1 cellular context compared by ENCODE assay signal in genomic region chr12:120265483-120266179, GRCh38.
A peak's percentile ranks its signal among the peaks of the same experiment; 100 is the strongest.
TF ChIP-seq lines count a peak whose summit lies in the region.

PXN (minus strand) TSS chr12:120265730; CDS start chr12:120265629, 101 bp downstream.

TF ChIP-seq in HepG2, 621 proteins besides CTCF, POLR2A, EP300 and RAD21 (continued from another document and continues in another):
- no peak for TF ChIP-seq GRHL1 (CRISPR knock-in tag; conservative IDR thresholded peaks at IDR 0.05)
- no peak for TF ChIP-seq HNF4A (CRISPR knock-in tag; IDR thresholded peaks at IDR 0.05)
- TF ChIP-seq REXO4 (CRISPR knock-in tag; IDR thresholded peaks at IDR 0.05; ENCODE audit: borderline replicate concordance), result no peak
- TF ChIP-seq ZNF24 (IDR thresholded peaks at IDR 0.05), result no peak
- TF ChIP-seq BCL3 (CRISPR knock-in tag; IDR thresholded peaks at IDR 0.05), result no peak
- TF ChIP-seq TEF (CRISPR knock-in tag; IDR thresholded peaks at IDR 0.05), result no peak
- no peak for TF ChIP-seq ZNF576 (CRISPR knock-in tag; IDR thresholded peaks at IDR 0.05)
- no peak for TF ChIP-seq ZNF597 (CRISPR knock-in tag; IDR thresholded peaks at IDR 0.05)
- no peak; the same call in 1 of the 2 replicates for TF ChIP-seq ZNF580 (CRISPR knock-in tag; IDR thresholded peaks at IDR 0.05; ENCODE audit: borderline replicate concordance, low read depth)
- no peak for TF ChIP-seq ATM (IDR thresholded peaks at IDR 0.05; ENCODE audit: borderline replicate concordance)
- TF ChIP-seq HDAC1 (CRISPR knock-in tag; IDR thresholded peaks at IDR 0.05), result peak; percentile 59; the same call in 1 of the 2 replicates
- no peak for TF ChIP-seq ZNF607 (CRISPR knock-in tag; IDR thresholded peaks at IDR 0.05; ENCODE audit: borderline replicate concordance)
- TF ChIP-seq PHF20 (CRISPR knock-in tag; IDR thresholded peaks at IDR 0.05), result no peak
- TF ChIP-seq ZNF496 (CRISPR knock-in tag; IDR thresholded peaks at IDR 0.05; ENCODE audit: insufficient replicate concordance), result no peak
- no peak for TF ChIP-seq CSRNP2 (CRISPR knock-in tag; conservative IDR thresholded peaks at IDR 0.05; ENCODE audit: low read depth)
- no peak for TF ChIP-seq ZNF703 (CRISPR knock-in tag; IDR thresholded peaks at IDR 0.05; ENCODE audit: borderline replicate concordance)
- no peak for TF ChIP-seq ZBTB8A (CRISPR knock-in tag; IDR thresholded peaks at IDR 0.05; ENCODE audit: borderline replicate concordance, low read depth)
- no peak for TF ChIP-seq ZNF704 (CRISPR knock-in tag; IDR thresholded peaks at IDR 0.05; ENCODE audit: borderline replicate concordance)
- TF ChIP-seq HNF1B (CRISPR knock-in tag; IDR thresholded peaks at IDR 0.05), result no peak
- TF ChIP-seq ZMYM4 (CRISPR knock-in tag; IDR thresholded peaks at IDR 0.05), result no peak; the same call in 1 of the 2 replicates
- TF ChIP-seq PRPF4 (IDR thresholded peaks at IDR 0.05; ENCODE audit: low read depth, low read length, poor library complexity, severe bottlenecking), result no peak
- TF ChIP-seq MED1 (CRISPR knock-in tag; IDR thresholded peaks at IDR 0.05), result peak; percentile 72; the same call in 1 of the 2 replicates
- no peak for TF ChIP-seq NFATC3 (CRISPR knock-in tag; IDR thresholded peaks at IDR 0.05)
- no peak for TF ChIP-seq CEBPG (CRISPR knock-in tag; IDR thresholded peaks at IDR 0.05)
- no peak for TF ChIP-seq FOXM1 (CRISPR knock-in tag; IDR thresholded peaks at IDR 0.05)
- no peak for TF ChIP-seq ATF4 (CRISPR knock-in tag; IDR thresholded peaks at IDR 0.05)
- TF ChIP-seq ZNF235 (CRISPR knock-in tag; IDR thresholded peaks at IDR 0.05; ENCODE audit: borderline replicate concordance), result no peak
- no peak for TF ChIP-seq ZNF883 (CRISPR knock-in tag; IDR thresholded peaks at IDR 0.05; ENCODE audit: not compliant biosample characterization)
- no peak for TF ChIP-seq KLF9 (CRISPR knock-in tag; IDR thresholded peaks at IDR 0.05; ENCODE audit: low read depth)
- no peak for TF ChIP-seq ZKSCAN8 (CRISPR knock-in tag; IDR thresholded peaks at IDR 0.05; ENCODE audit: borderline replicate concordance)
- TF ChIP-seq HNF4G (IDR thresholded peaks at IDR 0.05; ENCODE audit: borderline replicate concordance, low read depth, low read length), result no peak
- TF ChIP-seq HNF4G (CRISPR knock-in tag; IDR thresholded peaks at IDR 0.05; ENCODE audit: borderline replicate concordance, low read depth), result no peak
- TF ChIP-seq ZNF18 (CRISPR knock-in tag; IDR thresholded peaks at IDR 0.05; ENCODE audit: insufficient replicate concordance), result no peak
- TF ChIP-seq ZNF629 (CRISPR knock-in tag; conservative IDR thresholded peaks at IDR 0.05), result no peak
- no peak for TF ChIP-seq RFXAP (CRISPR knock-in tag; IDR thresholded peaks at IDR 0.05; ENCODE audit: borderline replicate concordance)
- no peak for TF ChIP-seq ZNF224 (CRISPR knock-in tag; IDR thresholded peaks at IDR 0.05)
- peak; percentile 21; the same call in 1 of the 2 replicates for TF ChIP-seq ZFP91 (CRISPR knock-in tag; IDR thresholded peaks at IDR 0.05; ENCODE audit: borderline replicate concordance)
- no peak for TF ChIP-seq HMG20B (CRISPR knock-in tag; conservative IDR thresholded peaks at IDR 0.05)
- no peak for TF ChIP-seq TFAP4 (IDR thresholded peaks at IDR 0.05; ENCODE audit: borderline replicate concordance, low read depth)
- no peak for TF ChIP-seq PAX8 (CRISPR knock-in tag; IDR thresholded peaks at IDR 0.05; ENCODE audit: borderline replicate concordance)
- no peak; the same call in 1 of the 2 replicates for TF ChIP-seq ZNF138 (CRISPR knock-in tag; IDR thresholded peaks at IDR 0.05; ENCODE audit: low read depth)
- no peak for TF ChIP-seq ZFYVE20 (CRISPR knock-in tag; IDR thresholded peaks at IDR 0.05; ENCODE audit: borderline replicate concordance, low read depth)
- TF ChIP-seq RFXANK (CRISPR knock-in tag; IDR thresholded peaks at IDR 0.05), result no peak
- no peak for TF ChIP-seq TP53 (CRISPR knock-in tag; conservative IDR thresholded peaks at IDR 0.05)
- peak; percentile 29; the same call in 1 of the 2 replicates for TF ChIP-seq ZNF446 (CRISPR knock-in tag; IDR thresholded peaks at IDR 0.05)
- no peak for TF ChIP-seq ZNF530 (CRISPR knock-in tag; IDR thresholded peaks at IDR 0.05; ENCODE audit: low read depth)
- TF ChIP-seq ZMAT3 (CRISPR knock-in tag; conservative IDR thresholded peaks at IDR 0.05), result peak; percentile 78; the same call in 1 of the 2 replicates
- TF ChIP-seq KDM1A (CRISPR knock-in tag; IDR thresholded peaks at IDR 0.05), result 0 out of 2 replicates have a peak, but pooled peaks have one; percentile 24
- TF ChIP-seq ZNF432 (CRISPR knock-in tag; IDR thresholded peaks at IDR 0.05; ENCODE audit: borderline replicate concordance), result no peak
- no peak for TF ChIP-seq JUNB (CRISPR knock-in tag; IDR thresholded peaks at IDR 0.05; ENCODE audit: borderline replicate concordance)
- peak; percentile 12; the same call in 1 of the 2 replicates for TF ChIP-seq SNAPC2 (CRISPR knock-in tag; IDR thresholded peaks at IDR 0.05)
- no peak for TF ChIP-seq RFX5 (IDR thresholded peaks at IDR 0.05; ENCODE audit: low read depth, low read length)
- no peak for TF ChIP-seq MBD4 (IDR thresholded peaks at IDR 0.05; ENCODE audit: borderline replicate concordance, low read length)
